ENCODE assay signal across 23 cellular contexts in genomic region chr9:1909322-1909721, GRCh38.
DNase-seq lines count a peak whose midpoint lies in the region; ATAC-seq and TF ChIP-seq lines count a peak whose summit lies in the region.
"Had no signal": no experiment of that assay in that cellular context is flagged by ENCODE, and none has a peak within 500 bp of the region (broad histone marks: within the 10 kb centered on the region; RNA-seq: fewer than 3 reads in every experiment).

No MANE protein-coding gene starts in this region.

- no peak overlapping the region for H3K27ac Mint-ChIP-seq in WTC11
- no peak overlapping the region for H3K27ac Mint-ChIP-seq in activated CD4-positive, alpha-beta T cell treated with anti-CD3 and anti-CD28 coated beads, Interleukin-2, amount 10 ng/mL, durations not matched to agents 7 days and 5 days
- H3K27ac Mint-ChIP-seq: CD14-positive monocyte; CD4-positive, alpha-beta T cell; CD8-positive, alpha-beta memory T cell; GM23338; H9 had no signal

- POLR2A ChIA-PET in WTC11 (lab: Charles Lee) = no interaction called here
- POLR2A ChIA-PET in activated CD4-positive, alpha-beta T cell treated with anti-CD3 and anti-CD28 coated beads, Interleukin-2, amount 10 ng/mL, durations not matched to agents 7 days and 5 days (lab: Charles Lee) = no interaction called here

- H3K4me3 Mint-ChIP-seq in WTC11 = no peak overlapping the region
- no peak overlapping the region for H3K4me3 Mint-ChIP-seq in activated CD4-positive, alpha-beta T cell treated with anti-CD3 and anti-CD28 coated beads, Interleukin-2, amount 10 ng/mL, durations not matched to agents 7 days and 5 days
- H3K4me3 Mint-ChIP-seq: CD14-positive monocyte; CD4-positive, alpha-beta T cell; CD8-positive, alpha-beta memory T cell; GM23338; H9 had no signal

- H3K27ac ChIP-seq in aorta (ENCODE audit: low read depth in 1 of 2, low read length in 2 of 2) (no peak overlapping the region), uterus (no peak overlapping the region)
- H3K27ac ChIP-seq: A549; BLaER1 treated with 17β-estradiol and CSF1 and Interleukin-3, amounts not matched to agents 10 nM and 100 nM had no signal

- no peaks in the 10 kb centered on the region for H3K27me3 ChIP-seq in aorta (ENCODE audit: control insufficient read depth in 1 of 2, insufficient read depth in 2 of 2, low read length in 1 of 2)
- no peaks in the 10 kb centered on the region for H3K27me3 ChIP-seq in uterus
- H3K27me3 ChIP-seq: BE2C; BLaER1 treated with 17β-estradiol and CSF1 and Interleukin-3, amounts not matched to agents 10 nM and 100 nM had no signal

- CTCF ChIA-PET in WTC11 (lab: Charles Lee) = no interaction called here
- CTCF ChIA-PET in activated CD4-positive, alpha-beta T cell treated with anti-CD3 and anti-CD28 coated beads, Interleukin-2, amount 10 ng/mL, durations not matched to agents 7 days and 5 days (lab: Charles Lee) = no interaction called here

- H3K27me3 Mint-ChIP-seq in WTC11 (ENCODE audit: low read depth) = peaks cover 4% of the 10 kb centered on the region; the same call in 1 of the 2 replicates
- no peaks in the 10 kb centered on the region for H3K27me3 Mint-ChIP-seq in activated CD4-positive, alpha-beta T cell treated with anti-CD3 and anti-CD28 coated beads, Interleukin-2, amount 10 ng/mL, durations not matched to agents 7 days and 5 days
- H3K27me3 Mint-ChIP-seq: CD4-positive, alpha-beta T cell had no signal

- WGBS in aorta, 2 donors = 37 to 42% methylated on average over 2 of the region's 2 CpGs

- no peaks in the 10 kb centered on the region for H3K4me1 ChIP-seq in aorta (ENCODE audit: control insufficient read depth in 1 of 2, insufficient read depth in 2 of 2, low read length in 2 of 2)
- no peaks in the 10 kb centered on the region for H3K4me1 ChIP-seq in uterus
- H3K4me1 ChIP-seq: A549; BE2C; BLaER1 treated with 17β-estradiol and CSF1 and Interleukin-3, amounts not matched to agents 10 nM and 100 nM had no signal

- H3K4me1 Mint-ChIP-seq in WTC11 = peaks cover 12% of the 10 kb centered on the region
- H3K4me1 Mint-ChIP-seq in activated CD4-positive, alpha-beta T cell treated with anti-CD3 and anti-CD28 coated beads, Interleukin-2, amount 10 ng/mL, durations not matched to agents 7 days and 5 days = no peaks in the 10 kb centered on the region
- H3K4me1 Mint-ChIP-seq: CD14-positive monocyte; CD8-positive, alpha-beta memory T cell had no signal

- peaks cover 9% of the 10 kb centered on the region for H3K36me3 Mint-ChIP-seq in WTC11
- no peaks in the 10 kb centered on the region for H3K36me3 Mint-ChIP-seq in activated CD4-positive, alpha-beta T cell treated with anti-CD3 and anti-CD28 coated beads, Interleukin-2, amount 10 ng/mL, durations not matched to agents 7 days and 5 days (ENCODE audit: low read depth)
- H3K36me3 Mint-ChIP-seq: CD14-positive monocyte had no signal

- TF ChIP-seq POLR2A in uterus (IDR thresholded peaks at IDR 0.05) = no peak

- intact Hi-C loops in aorta (cut with DNase I) = no loop called here
- intact Hi-C loops in uterus (cut with DNase I; ENCODE audit: low total_unique reads) = no loop called here

- H3K9me3 ChIP-seq in aorta (ENCODE audit: control insufficient read depth, low read length) (peaks cover 2% of the 10 kb centered on the region), uterus (no peaks in the 10 kb centered on the region)
- H3K9me3 ChIP-seq: A549, BE2C had no signal

- H3K36me3 ChIP-seq in aorta (ENCODE audit: control insufficient read depth in 1 of 2, insufficient read depth in 2 of 2, low read length in 1 of 2) (no peaks in the 10 kb centered on the region), uterus (no peaks in the 10 kb centered on the region)
- H3K36me3 ChIP-seq: BE2C; BLaER1 treated with 17β-estradiol and CSF1 and Interleukin-3, amounts not matched to agents 10 nM and 100 nM had no signal

- no peak for DNase-seq in WTC11 (ENCODE audit: low spot score)
- DNase-seq in renal cortical epithelial cell (ENCODE audit: low read depth) = peak; percentile 4
- no peak for DNase-seq in aorta
- no peak for DNase-seq in activated CD4-positive, alpha-beta T cell treated with anti-CD3 and anti-CD28 coated beads, Interleukin-2, amount 10 ng/mL, durations not matched to agents 7 days and 5 days
- no peak for DNase-seq in uterus
- DNase-seq: 8988T; ACHN; AML-193; BE2C; CD4-positive, alpha-beta T cell; CD8-positive, alpha-beta memory T cell; DMS 273 treated with DMSO at 0.1 percent for 48 hours; DMS79; EL; GDM1; H9 had no signal

- peaks cover 32% of the 10 kb centered on the region for H3K9me3 Mint-ChIP-seq in WTC11
- H3K9me3 Mint-ChIP-seq in activated CD4-positive, alpha-beta T cell treated with anti-CD3 and anti-CD28 coated beads, Interleukin-2, amount 10 ng/mL, durations not matched to agents 7 days and 5 days = peaks cover 7% of the 10 kb centered on the region

- ATAC-seq in GM18868 (IDR thresholded peaks at IDR 0.05; ENCODE audit: unreplicated experiment) = peak; percentile 45
- ATAC-seq in WTC11 = no peak; the same call in 1 of the 2 replicates
- no peak for ATAC-seq in aorta (ENCODE audit: low FRiP score)
- ATAC-seq: A549, GM23338, HCT116 had no signal

- H3K4me3 ChIP-seq in aorta (ENCODE audit: low read length in 2 of 2) (no peak overlapping the region), uterus (no peak overlapping the region)
- H3K4me3 ChIP-seq: A549; BLaER1 treated with 17β-estradiol and CSF1 and Interleukin-3, amounts not matched to agents 10 nM and 100 nM; GM23338 had no signal

- 0 out of 3 replicates have a peak, but pooled peaks have one; percentile 1 for TF ChIP-seq CTCF in GM12872 (IDR thresholded peaks at IDR 0.05; ENCODE audit: insufficient read depth, low read depth, low read length)
- TF ChIP-seq CTCF in WTC11 (IDR thresholded peaks at IDR 0.05) = no peak
- no peak for TF ChIP-seq CTCF in uterus (IDR thresholded peaks at IDR 0.05)

TF ChIP-seq in WTC11, 78 proteins besides CTCF, POLR2A, EP300 and RAD21:
- TF ChIP-seq USF2 (CRISPR knock-in tag; IDR thresholded peaks at IDR 0.05) = peak; percentile 64
- TF ChIP-seq STAT6 (CRISPR knock-in tag; conservative IDR thresholded peaks at IDR 0.05; ENCODE audit: low read depth) = no peak
- peak; percentile 61; the same call in 1 of the 2 replicates for TF ChIP-seq USF1 (CRISPR knock-in tag; IDR thresholded peaks at IDR 0.05)
